ENCODE assay signal across 21 cellular contexts in genomic region chr13:30121666-30122065, GRCh38.
A peak's percentile ranks its signal among the peaks of the same experiment; 100 is the strongest.
DNase-seq lines count a peak whose midpoint lies in the region; ATAC-seq lines count a peak whose summit lies in the region.
"Had no signal": no experiment of that assay in that cellular context is flagged by ENCODE, and none has a peak within 500 bp of the region (broad histone marks: within the 10 kb centered on the region; RNA-seq: fewer than 3 reads in every experiment).

No MANE protein-coding gene starts in this region.

- H3K36me3 Mint-ChIP-seq in activated naive CD8-positive, alpha-beta T cell treated with anti-CD3 and anti-CD28 coated beads, Interleukin-2, amount 50 U/mL, for 24 hours (ENCODE audit: low read depth) = no peaks in the 10 kb centered on the region
- H3K36me3 Mint-ChIP-seq in activated naive CD8-positive, alpha-beta T cell treated with anti-CD3 and anti-CD28 coated beads for 36 hours = no peaks in the 10 kb centered on the region
- no peaks in the 10 kb centered on the region for H3K36me3 Mint-ChIP-seq in immature natural killer cell
- no peaks in the 10 kb centered on the region for H3K36me3 Mint-ChIP-seq in stimulated activated naive B cell treated with anti-CD40 and anti-IgM and Interleukin-4, amounts not matched to agents 10 μg/mL and 1 μg/mL and 100 μg/mL, for 72 hours

- no peaks in the 10 kb centered on the region for H3K27me3 Mint-ChIP-seq in activated naive CD8-positive, alpha-beta T cell treated with anti-CD3 and anti-CD28 coated beads, Interleukin-2, amount 50 U/mL, for 24 hours
- H3K27me3 Mint-ChIP-seq in activated naive CD8-positive, alpha-beta T cell treated with anti-CD3 and anti-CD28 coated beads for 36 hours = no peaks in the 10 kb centered on the region
- H3K27me3 Mint-ChIP-seq in immature natural killer cell (ENCODE audit: low read depth in 3 of 3) = peaks cover 0 to 3% (median 0%) of the 10 kb centered on the region in 3 donors
- peaks cover 14 to 21% of the 10 kb centered on the region in 2 donors for H3K27me3 Mint-ChIP-seq in stimulated activated naive B cell treated with anti-CD40 and anti-IgM and Interleukin-4, amounts not matched to agents 10 μg/mL and 1 μg/mL and 100 μg/mL, for 72 hours
- H3K27me3 Mint-ChIP-seq: activated CD4-positive, alpha-beta T cell treated with anti-CD3 and anti-CD28 coated beads, Interleukin-2, amount 10 ng/mL, durations not matched to agents 7 days and 5 days had no signal

- ATAC-seq in activated naive CD8-positive, alpha-beta T cell treated with anti-CD3 and anti-CD28 coated beads, Interleukin-2, amount 50 U/mL, for 24 hours = peak; percentile 44
- ATAC-seq in stimulated activated naive B cell treated with anti-CD40 and anti-IgM and Interleukin-4, amounts not matched to agents 10 μg/mL and 1 μg/mL and 100 μg/mL, for 72 hours (replicated peaks) = peak; percentile 76 to 80
- ATAC-seq in GM18867 (IDR thresholded peaks at IDR 0.05; ENCODE audit: unreplicated experiment) = no peak
- ATAC-seq: heart left ventricle, left cardiac atrium had no signal

- DNase-seq in activated naive CD8-positive, alpha-beta T cell treated with anti-CD3 and anti-CD28 coated beads, Interleukin-2, amount 50 U/mL, for 24 hours = no peak
- no peak for DNase-seq in activated naive CD8-positive, alpha-beta T cell treated with anti-CD3 and anti-CD28 coated beads for 36 hours
- peak; percentile 28 for DNase-seq in NCI-H69 (lab: John Stamatoyannopoulos, UW)
- peak in 2 of 3 donors; percentile 32 to 33 for DNase-seq in immature natural killer cell
- no peak for DNase-seq in stimulated activated naive B cell treated with anti-CD40 and anti-IgM and Interleukin-4, amounts not matched to agents 10 μg/mL and 1 μg/mL and 100 μg/mL, for 72 hours
- DNase-seq in activated CD8-positive, alpha-beta memory T cell treated with anti-CD3 and anti-CD28 coated beads for 24 hours = no peak
- no peak for DNase-seq in NK-92 (lab: John Stamatoyannopoulos, UW; ENCODE audit: unreplicated experiment)
- DNase-seq: activated CD4-positive, alpha-beta T cell treated with anti-CD3 and anti-CD28 coated beads, Interleukin-2, amount 10 ng/mL, durations not matched to agents 7 days and 5 days; activated gamma-delta T cell; Caco-2; effector CD8-positive, alpha-beta T cell; erythroblast; GOT3; heart left ventricle; left cardiac atrium; mammary epithelial cell; NCI-H1436 treated with DMSO at 0.1 percent for 48 hours; NCI-H510A treated with DMSO at 0.1 percent for 48 hours; stimulated activated CD4-positive, alpha-beta T cell treated with anti-CD3 and anti-CD28 coated beads, Interleukin-1b, Interleukin-23, amount 100 ng/mL, for 48 hours had no signal

- H3K27ac Mint-ChIP-seq in activated naive CD8-positive, alpha-beta T cell treated with anti-CD3 and anti-CD28 coated beads, Interleukin-2, amount 50 U/mL, for 24 hours = no peak overlapping the region
- H3K27ac Mint-ChIP-seq in activated naive CD8-positive, alpha-beta T cell treated with anti-CD3 and anti-CD28 coated beads for 36 hours = no peak overlapping the region
- H3K27ac Mint-ChIP-seq in immature natural killer cell = peak overlapping the region in 1 of 6 donors; percentile 24
- H3K27ac Mint-ChIP-seq in stimulated activated naive B cell treated with anti-CD40 and anti-IgM and Interleukin-4, amounts not matched to agents 10 μg/mL and 1 μg/mL and 100 μg/mL, for 72 hours = no peak overlapping the region
- H3K27ac Mint-ChIP-seq: activated CD4-positive, alpha-beta T cell treated with anti-CD3 and anti-CD28 coated beads, Interleukin-2, amount 10 ng/mL, durations not matched to agents 7 days and 5 days; T-helper 1 cell treated with Interleukin-12 subunit alpha and Interleukin-12 subunit beta and Interleukin-4 antibody, amounts not matched to agents 30 μg/mL and 1 μg/mL, for 36 hours had no signal

- H3K9me3 Mint-ChIP-seq in activated naive CD8-positive, alpha-beta T cell treated with anti-CD3 and anti-CD28 coated beads, Interleukin-2, amount 50 U/mL, for 24 hours = no peaks in the 10 kb centered on the region
- no peaks in the 10 kb centered on the region for H3K9me3 Mint-ChIP-seq in activated naive CD8-positive, alpha-beta T cell treated with anti-CD3 and anti-CD28 coated beads for 36 hours
- H3K9me3 Mint-ChIP-seq in immature natural killer cell = no peaks in the 10 kb centered on the region
- H3K9me3 Mint-ChIP-seq in stimulated activated naive B cell treated with anti-CD40 and anti-IgM and Interleukin-4, amounts not matched to agents 10 μg/mL and 1 μg/mL and 100 μg/mL, for 72 hours = peaks cover 3 to 4% of the 10 kb centered on the region in 2 donors
- H3K9me3 Mint-ChIP-seq: activated CD4-positive, alpha-beta T cell treated with anti-CD3 and anti-CD28 coated beads, Interleukin-2, amount 10 ng/mL, durations not matched to agents 7 days and 5 days; T-helper 1 cell treated with Interleukin-12 subunit alpha and Interleukin-12 subunit beta and Interleukin-4 antibody, amounts not matched to agents 30 μg/mL and 1 μg/mL, for 36 hours had no signal

- H3K4me3 Mint-ChIP-seq in activated naive CD8-positive, alpha-beta T cell treated with anti-CD3 and anti-CD28 coated beads, Interleukin-2, amount 50 U/mL, for 24 hours = no peak overlapping the region
- H3K4me3 Mint-ChIP-seq in activated naive CD8-positive, alpha-beta T cell treated with anti-CD3 and anti-CD28 coated beads for 36 hours = no peak overlapping the region
- peak overlapping the region in 4 of 5 donors; percentile 18 to 63 (median 45) for H3K4me3 Mint-ChIP-seq in immature natural killer cell
- H3K4me3 Mint-ChIP-seq in stimulated activated naive B cell treated with anti-CD40 and anti-IgM and Interleukin-4, amounts not matched to agents 10 μg/mL and 1 μg/mL and 100 μg/mL, for 72 hours = no peak overlapping the region
- H3K4me3 Mint-ChIP-seq: activated CD4-positive, alpha-beta T cell treated with anti-CD3 and anti-CD28 coated beads, Interleukin-2, amount 10 ng/mL, durations not matched to agents 7 days and 5 days; T-helper 1 cell treated with Interleukin-12 subunit alpha and Interleukin-12 subunit beta and Interleukin-4 antibody, amounts not matched to agents 30 μg/mL and 1 μg/mL, for 36 hours had no signal

- peaks cover 36% of the 10 kb centered on the region for H3K4me1 Mint-ChIP-seq in activated naive CD8-positive, alpha-beta T cell treated with anti-CD3 and anti-CD28 coated beads, Interleukin-2, amount 50 U/mL, for 24 hours
- H3K4me1 Mint-ChIP-seq in activated naive CD8-positive, alpha-beta T cell treated with anti-CD3 and anti-CD28 coated beads for 36 hours = peaks cover 31% of the 10 kb centered on the region
- H3K4me1 Mint-ChIP-seq in immature natural killer cell = peaks cover 36 to 54% of the 10 kb centered on the region in 2 donors
- peaks cover 36 to 44% of the 10 kb centered on the region in 2 donors for H3K4me1 Mint-ChIP-seq in stimulated activated naive B cell treated with anti-CD40 and anti-IgM and Interleukin-4, amounts not matched to agents 10 μg/mL and 1 μg/mL and 100 μg/mL, for 72 hours

Comparison
In these comparisons a context has a peak if more than half of its experiments do, and no peak if none do; other contexts are left out.
1. DNase-seq: peak in NCI-H69 (single experiment) and immature natural killer cell (2 of 3); none in activated naive CD8-positive, alpha-beta T cell treated with anti-CD3 and anti-CD28 coated beads, Interleukin-2, amount 50 U/mL, for 24 hours (single experiment), activated naive CD8-positive, alpha-beta T cell treated with anti-CD3 and anti-CD28 coated beads for 36 hours (single experiment), stimulated activated naive B cell treated with anti-CD40 and anti-IgM and Interleukin-4, amounts not matched to agents 10 μg/mL and 1 μg/mL and 100 μg/mL, for 72 hours (single experiment), activated CD8-positive, alpha-beta memory T cell treated with anti-CD3 and anti-CD28 coated beads for 24 hours (single experiment) and NK-92 (single experiment).
2. H3K4me3 Mint-ChIP-seq: peak in immature natural killer cell (4 of 5); none in activated naive CD8-positive, alpha-beta T cell treated with anti-CD3 and anti-CD28 coated beads, Interleukin-2, amount 50 U/mL, for 24 hours (single experiment), activated naive CD8-positive, alpha-beta T cell treated with anti-CD3 and anti-CD28 coated beads for 36 hours (single experiment) and stimulated activated naive B cell treated with anti-CD40 and anti-IgM and Interleukin-4, amounts not matched to agents 10 μg/mL and 1 μg/mL and 100 μg/mL, for 72 hours (0 of 2).